Comparison of ENCODE assay signal across 18 cellular contexts in genomic region chr13:110123041-110123809, GRCh38.
DNase-seq lines count a peak whose midpoint lies in the region; ATAC-seq and TF ChIP-seq lines count a peak whose summit lies in the region.
"Had no signal": no experiment of that assay in that cellular context is flagged by ENCODE, and none has a peak within 500 bp of the region (broad histone marks: within the 10 kb centered on the region; RNA-seq: fewer than 3 reads in every experiment).

No MANE protein-coding gene starts in this region.

- no peak for TF ChIP-seq CTCF in epithelial cell of esophagus (IDR thresholded peaks at IDR 0.05; ENCODE audit: insufficient read depth, low read depth, low read length, missing control alignments)
- TF ChIP-seq CTCF in osteoblast (IDR thresholded peaks at IDR 0.05; ENCODE audit: extremely low read depth, low read depth, low read length): no peak

- no peaks in the 10 kb centered on the region for H3K9me3 ChIP-seq in osteoblast (ENCODE audit: low read depth, low read length)
- H3K9me3 ChIP-seq: Peyer's patch had no signal

- H3K27ac ChIP-seq in osteoblast (ENCODE audit: low read depth, low read length): peak overlapping the region; percentile 58
- H3K27ac ChIP-seq: brain microvascular endothelial cell, HL-60, Peyer's patch, skin epidermis had no signal

- H3K4me2 ChIP-seq in osteoblast (ENCODE audit: insufficient read depth, low read length): peak overlapping the region; percentile 73

- no peak overlapping the region for H3K27ac Mint-ChIP-seq in activated T-cell treated with anti-CD3 and anti-CD28 coated beads, Interleukin-2, amount 50 U/mL, for 72 hours
- H3K27ac Mint-ChIP-seq: natural killer cell treated with Interleukin-12 subunit alpha and Interleukin-12 subunit beta and Interleukin-15 and Interleukin-18, amount 100 ng/mL, for 72 hours; T-helper 17 cell had no signal

- CTCF ChIA-PET in HEK293T (lab: Yijun Ruan, JAX): interaction anchor here (0.6 kb wide), 1 partner anchor 418 kb away, joined by 7 read pairs; no protein-coding TSS in a partner anchor

- no peak overlapping the region for H3K4me3 Mint-ChIP-seq in activated T-cell treated with anti-CD3 and anti-CD28 coated beads, Interleukin-2, amount 50 U/mL, for 72 hours
- H3K4me3 Mint-ChIP-seq: natural killer cell treated with Interleukin-12 subunit alpha and Interleukin-12 subunit beta and Interleukin-15 and Interleukin-18, amount 100 ng/mL, for 72 hours; stimulated activated naive CD8-positive, alpha-beta T cell treated with anti-CD3 and anti-CD28 coated beads, Interleukin-15, amount 100 ng/mL, for 72 hours; T-helper 17 cell had no signal

- H3K27me3 Mint-ChIP-seq in activated T-cell treated with anti-CD3 and anti-CD28 coated beads, Interleukin-2, amount 50 U/mL, for 72 hours (ENCODE audit: low read depth): peaks cover 51% of the 10 kb centered on the region

- H3K4me1 ChIP-seq in osteoblast (ENCODE audit: insufficient read depth, low read length): peaks cover 45% of the 10 kb centered on the region

- no peaks in the 10 kb centered on the region for H4K20me1 ChIP-seq in osteoblast (ENCODE audit: insufficient read depth, low read length)

- ATAC-seq in activated T-cell treated with anti-CD3 and anti-CD28 coated beads, Interleukin-2, amount 50 U/mL, for 72 hours (replicated peaks in 1 of 2): no peak
- ATAC-seq: left cardiac atrium; natural killer cell treated with Interleukin-12 subunit alpha and Interleukin-12 subunit beta and Interleukin-15 and Interleukin-18, amount 100 ng/mL, for 72 hours; stimulated activated naive CD8-positive, alpha-beta T cell treated with anti-CD3 and anti-CD28 coated beads, Interleukin-15, amount 100 ng/mL, for 72 hours; T-helper 17 cell had no signal

- DNase-seq in DMS79 treated with DMSO at 0.1 percent for 48 hours (lab: John Stamatoyannopoulos, UW): peak; percentile 98
- DNase-seq in NCI-H345 treated with DMSO at 0.1 percent for 48 hours (lab: John Stamatoyannopoulos, UW; ENCODE audit: unreplicated experiment): peak; percentile 80
- DNase-seq in epithelial cell of esophagus (ENCODE audit: low read depth): peak; percentile 68
- DNase-seq in osteoblast (ENCODE audit: insufficient read length, low spot score, missing footprints): no peak
- no peak for DNase-seq in HEK293T (ENCODE audit: extremely low spot score)
- no peak for DNase-seq in activated T-cell treated with anti-CD3 and anti-CD28 coated beads, Interleukin-2, amount 50 U/mL, for 72 hours
- no peak for DNase-seq in GOT3 (lab: John Stamatoyannopoulos, UW)
- DNase-seq in CD1c-positive myeloid dendritic cell (ENCODE audit: extremely low spot score): no peak
- DNase-seq: brain microvascular endothelial cell; EL; left cardiac atrium; NCI-H446 treated with DMSO at 0.1 percent for 48 hours; stimulated activated naive CD8-positive, alpha-beta T cell treated with anti-CD3 and anti-CD28 coated beads, Interleukin-15, amount 100 ng/mL, for 72 hours; T-helper 17 cell had no signal

- H3K4me3 ChIP-seq in epithelial cell of esophagus (ENCODE audit: low read length) (no peak overlapping the region), osteoblast (ENCODE audit: insufficient read depth, low read length) (peak overlapping the region; percentile 46)
- H3K4me3 ChIP-seq: Peyer's patch, skin epidermis had no signal

- no peaks in the 10 kb centered on the region for H3K36me3 ChIP-seq in osteoblast (ENCODE audit: insufficient read depth, low read length)
- H3K36me3 ChIP-seq: brain microvascular endothelial cell, Peyer's patch had no signal

- no peaks in the 10 kb centered on the region for H3K27me3 ChIP-seq in osteoblast (ENCODE audit: insufficient read depth, low read length)
- H3K27me3 ChIP-seq: brain microvascular endothelial cell, Peyer's patch had no signal

- no peaks in the 10 kb centered on the region for H3K79me2 ChIP-seq in osteoblast (ENCODE audit: insufficient read depth, low read length)

- peak overlapping the region; percentile 64 for H2AFZ ChIP-seq in osteoblast (ENCODE audit: low read length)

- no peaks in the 10 kb centered on the region for H3K36me3 Mint-ChIP-seq in activated T-cell treated with anti-CD3 and anti-CD28 coated beads, Interleukin-2, amount 50 U/mL, for 72 hours (ENCODE audit: insufficient read depth in 2 of 2)
- H3K36me3 Mint-ChIP-seq: natural killer cell treated with Interleukin-12 subunit alpha and Interleukin-12 subunit beta and Interleukin-15 and Interleukin-18, amount 100 ng/mL, for 72 hours had no signal

- no peaks in the 10 kb centered on the region for H3K4me1 Mint-ChIP-seq in activated T-cell treated with anti-CD3 and anti-CD28 coated beads, Interleukin-2, amount 50 U/mL, for 72 hours (ENCODE audit: low read depth)

- no peaks in the 10 kb centered on the region for H3K9me3 Mint-ChIP-seq in activated T-cell treated with anti-CD3 and anti-CD28 coated beads, Interleukin-2, amount 50 U/mL, for 72 hours
- H3K9me3 Mint-ChIP-seq: natural killer cell treated with Interleukin-12 subunit alpha and Interleukin-12 subunit beta and Interleukin-15 and Interleukin-18, amount 100 ng/mL, for 72 hours; stimulated activated naive CD8-positive, alpha-beta T cell treated with anti-CD3 and anti-CD28 coated beads, Interleukin-15, amount 100 ng/mL, for 72 hours had no signal

- POLR2A ChIA-PET in HEK293T (lab: Yijun Ruan, JAX): no interaction called here

TF ChIP-seq in HEK293T, 16 proteins besides CTCF, POLR2A, EP300 and RAD21:
- TF ChIP-seq SP1 (IDR thresholded peaks at IDR 0.05): no peak
- TF ChIP-seq LEF1 (IDR thresholded peaks at IDR 0.05; ENCODE audit: borderline replicate concordance): no peak
- no peak for TF ChIP-seq FOXA1 (IDR thresholded peaks at IDR 0.05)
- no peak for TF ChIP-seq CTBP1 (IDR thresholded peaks at IDR 0.05; ENCODE audit: borderline replicate concordance)
- TF ChIP-seq FOXM1 (IDR thresholded peaks at IDR 0.05; ENCODE audit: borderline replicate concordance): no peak
- TF ChIP-seq ZNF384 (IDR thresholded peaks at IDR 0.05): no peak
- TF ChIP-seq TARDBP (IDR thresholded peaks at IDR 0.05): no peak
- no peak for TF ChIP-seq HDGF (IDR thresholded peaks at IDR 0.05; ENCODE audit: borderline replicate concordance)
- TF ChIP-seq SUZ12 (IDR thresholded peaks at IDR 0.05): no peak
- no peak for TF ChIP-seq NFRKB (IDR thresholded peaks at IDR 0.05)
- TF ChIP-seq BHLHE40 (IDR thresholded peaks at IDR 0.05; ENCODE audit: borderline replicate concordance): no peak
- TF ChIP-seq ARNT (IDR thresholded peaks at IDR 0.05): no peak
- no peak for TF ChIP-seq L3MBTL2 (conservative IDR thresholded peaks at IDR 0.05)
- no peak for TF ChIP-seq ELF4 (IDR thresholded peaks at IDR 0.05)

Comparison
In these comparisons a context has a peak if more than half of its experiments do, and no peak if none do; other contexts are left out.
1. DNase-seq: peak in DMS79 treated with DMSO at 0.1 percent for 48 hours (single experiment), NCI-H345 treated with DMSO at 0.1 percent for 48 hours (single experiment) and epithelial cell of esophagus (single experiment); none in osteoblast (single experiment), HEK293T (single experiment), activated T-cell treated with anti-CD3 and anti-CD28 coated beads, Interleukin-2, amount 50 U/mL, for 72 hours (0 of 2), GOT3 (single experiment) and CD1c-positive myeloid dendritic cell (single experiment).